Comparison of ENCODE assay signal across 8 cellular contexts in genomic region chr11:1763336-1763795, GRCh38. TPM values are rescaled to one million over a fixed set of nuclear protein-coding genes. Genes with fewer than 3 reads are reported as not detected.
DNase-seq lines count a peak whose midpoint lies in the region; ATAC-seq lines count a peak whose summit lies in the region.

No MANE protein-coding gene starts in this region.

- no peak overlapping the region for H3K27ac Mint-ChIP-seq in activated T-helper 17 cell treated with anti-CD3 and anti-CD28 coated beads, Interleukin-2, amount 50 U/mL, for 72 hours

- H3K4me1 Mint-ChIP-seq in activated T-helper 17 cell treated with anti-CD3 and anti-CD28 coated beads, Interleukin-2, amount 50 U/mL, for 72 hours = no peaks in the 10 kb centered on the region

- no peaks in the 10 kb centered on the region for H3K9me3 Mint-ChIP-seq in activated T-helper 17 cell treated with anti-CD3 and anti-CD28 coated beads, Interleukin-2, amount 50 U/mL, for 72 hours

- H3K36me3 Mint-ChIP-seq in activated T-helper 17 cell treated with anti-CD3 and anti-CD28 coated beads, Interleukin-2, amount 50 U/mL, for 72 hours (ENCODE audit: low read depth) = no peaks in the 10 kb centered on the region

- DNase-seq in iPS-NIHi7 (ENCODE audit: extremely low spot score) = peak; percentile 35
- no peak for DNase-seq in NCI-H2196 treated with DMSO at 0.1 percent for 48 hours (lab: John Stamatoyannopoulos, UW; ENCODE audit: unreplicated experiment)
- DNase-seq in NCI-H187 treated with DMSO at 0.1 percent for 48 hours (lab: John Stamatoyannopoulos, UW) = no peak
- DNase-seq in GDM1 (lab: John Stamatoyannopoulos, UW) = no peak

- ATAC-seq in GM18520 (IDR thresholded peaks at IDR 0.05; ENCODE audit: unreplicated experiment) (peak; percentile 5), HG02852 (IDR thresholded peaks at IDR 0.05; ENCODE audit: unreplicated experiment) (peak; percentile 34)
- peak; percentile 32 for ATAC-seq in activated T-helper 17 cell treated with anti-CD3 and anti-CD28 coated beads, Interleukin-2, amount 50 U/mL, for 72 hours (replicated peaks)

- H3K27me3 Mint-ChIP-seq in activated T-helper 17 cell treated with anti-CD3 and anti-CD28 coated beads, Interleukin-2, amount 50 U/mL, for 72 hours = no peaks in the 10 kb centered on the region

- H3K27ac ChIP-seq in temporal lobe (ENCODE audit: low read depth, low read length) = peak overlapping the region; percentile 94

- H3K4me3 Mint-ChIP-seq in activated T-helper 17 cell treated with anti-CD3 and anti-CD28 coated beads, Interleukin-2, amount 50 U/mL, for 72 hours = peak overlapping the region; percentile 59

RNA-seq across cellular contexts. Expression of gene CTSD, which starts 0.4 kb away (rescaled TPM):
- 10 to 100 TPM; 38.0 to 59.1 TPM for total RNA-seq in activated T-helper 17 cell treated with anti-CD3 and anti-CD28 coated beads, Interleukin-2, amount 50 U/mL, for 72 hours
- total RNA-seq in temporal lobe = 36.9 TPM

RNA-seq across cellular contexts. Expression of gene IFITM10, which starts 13.0 kb away (rescaled TPM):
- under 1 TPM; 0.17 to 0.42 TPM for total RNA-seq in activated T-helper 17 cell treated with anti-CD3 and anti-CD28 coated beads, Interleukin-2, amount 50 U/mL, for 72 hours
- 0.49 TPM for total RNA-seq in temporal lobe
